In genomic region chr6:91590191-91590590, GRCh38 we compare ENCODE assay signal across 1 cellular context.
TF ChIP-seq lines count a peak whose summit lies in the region.

No MANE protein-coding gene starts in this region.

TF ChIP-seq in HepG2, 621 proteins besides CTCF, POLR2A, EP300 and RAD21 (continued from another document):
- TF ChIP-seq ZNF407 (CRISPR knock-in tag; IDR thresholded peaks at IDR 0.05; ENCODE audit: not compliant biosample characterization) (no peak), KLF11 (CRISPR knock-in tag; IDR thresholded peaks at IDR 0.05) (no peak), SSRP1 (CRISPR knock-in tag; IDR thresholded peaks at IDR 0.05) (no peak), NPAS2 (CRISPR knock-in tag; IDR thresholded peaks at IDR 0.05; ENCODE audit: borderline replicate concordance) (no peak), ATF7-NPFF (CRISPR knock-in tag; IDR thresholded peaks at IDR 0.05; ENCODE audit: low read depth) (no peak), REPIN1 (CRISPR knock-in tag; IDR thresholded peaks at IDR 0.05; ENCODE audit: borderline replicate concordance, low read depth) (no peak), DZIP1 (CRISPR knock-in tag; IDR thresholded peaks at IDR 0.05) (no peak), ZNF205 (CRISPR knock-in tag; IDR thresholded peaks at IDR 0.05) (no peak), ELF4 (CRISPR knock-in tag; IDR thresholded peaks at IDR 0.05; ENCODE audit: borderline replicate concordance) (no peak), ZNF646 (CRISPR knock-in tag; IDR thresholded peaks at IDR 0.05) (no peak), MTF1 (CRISPR knock-in tag; IDR thresholded peaks at IDR 0.05) (no peak), NFE2 (CRISPR knock-in tag; IDR thresholded peaks at IDR 0.05) (no peak), NBN (conservative IDR thresholded peaks at IDR 0.05) (no peak)
TF ChIP-seq in HepG2: peak in this region for 0.
